Comparison of ENCODE assay signal across 22 cellular contexts in the genomic region with DNA sequence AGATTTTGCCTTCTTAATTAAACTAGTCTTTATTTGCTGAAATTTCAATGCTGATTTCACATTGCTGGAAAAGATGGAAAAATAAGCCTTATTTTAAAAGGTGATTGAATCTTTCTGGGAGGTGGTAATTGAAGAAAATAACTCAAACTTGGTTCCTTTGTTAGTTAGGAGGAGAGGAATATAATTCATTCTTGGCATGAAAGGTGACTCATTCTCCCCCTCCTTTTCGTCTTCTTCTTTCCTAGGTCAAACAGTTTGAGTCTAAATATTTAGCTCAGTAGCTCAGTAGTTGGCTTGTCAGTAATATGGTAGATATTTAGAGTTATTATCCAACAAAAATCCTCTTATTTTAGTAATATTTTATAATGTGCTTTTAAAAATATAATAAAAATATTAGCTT.
"Had no signal": no experiment of that assay in that cellular context is flagged by ENCODE, and none has a peak within 500 bp of the region (broad histone marks: within the 10 kb centered on the region; RNA-seq: fewer than 3 reads in every experiment).

No MANE protein-coding gene starts in this region.

- H3K4me2 ChIP-seq: neural progenitor cell had no signal

- H3K36me3 ChIP-seq: esophagus squamous epithelium, left lung, neural progenitor cell, spleen, vagina had no signal

- H2AFZ ChIP-seq: neural progenitor cell had no signal

- H3K36me3 Mint-ChIP-seq: activated naive CD8-positive, alpha-beta T cell; mesothelial cell of epicardium; naive thymus-derived CD8-positive, alpha-beta T cell; neural progenitor cell had no signal

- H3K4me3 Mint-ChIP-seq: activated naive CD8-positive, alpha-beta T cell; activated T-cell treated with anti-CD3 and anti-CD28 coated beads, Interleukin-2, amount 50 U/mL, for 4 hours; mesothelial cell of epicardium; naive thymus-derived CD8-positive, alpha-beta T cell; neural progenitor cell had no signal

- H3K27me3 ChIP-seq: esophagus squamous epithelium, left lung, neural progenitor cell, spleen, testis, vagina had no signal

- H3K9me3 ChIP-seq: esophagus squamous epithelium, left lung, spleen, testis, vagina had no signal

- ATAC-seq: activated T-cell treated with anti-CD3 and anti-CD28 coated beads, Interleukin-2, amount 50 U/mL, for 4 hours; left lung; naive thymus-derived CD8-positive, alpha-beta T cell had no signal

- H3K4me1 ChIP-seq: esophagus squamous epithelium, left lung, neural progenitor cell, testis, vagina had no signal

- H3K27me3 Mint-ChIP-seq: activated naive CD8-positive, alpha-beta T cell; naive thymus-derived CD8-positive, alpha-beta T cell had no signal

- H3K9me3 Mint-ChIP-seq: activated T-cell treated with anti-CD3 and anti-CD28 coated beads, Interleukin-2, amount 50 U/mL, for 4 hours; activated T-helper 2 cell treated with anti-CD3 and anti-CD28 coated beads, Interferon-gamma antibody, Interleukin-2, Interleukin-4, amounts not matched to agents 10 μg/mL and 5 μg/mL and 100 μg/mL, durations not matched to agents 14 hours and 24 hours and 36 hours; mesothelial cell of epicardium; naive thymus-derived CD8-positive, alpha-beta T cell; neural progenitor cell had no signal

- H3K27ac Mint-ChIP-seq: activated naive CD8-positive, alpha-beta T cell; activated T-helper 2 cell treated with anti-CD3 and anti-CD28 coated beads, Interferon-gamma antibody, Interleukin-2, Interleukin-4, amounts not matched to agents 10 μg/mL and 5 μg/mL and 100 μg/mL, durations not matched to agents 14 hours and 24 hours and 36 hours; mesothelial cell of epicardium; naive thymus-derived CD8-positive, alpha-beta T cell; neural progenitor cell had no signal

- H3K4me3 ChIP-seq: coronary artery, esophagus squamous epithelium, left lung, neural progenitor cell, spleen, testis, vagina had no signal

- DNase-seq: activated CD4-positive, alpha-beta T cell treated with anti-CD3 and anti-CD28 coated beads, Interleukin-2, amount 50 U/mL, for 4 hours; activated CD8-positive, alpha-beta memory T cell treated with anti-CD3 and anti-CD28 coated beads, Interleukin-2, amount 50 U/mL, for 48 hours; activated naive CD4-positive, alpha-beta T cell; activated T-cell treated with anti-CD3 and anti-CD28 coated beads, Interleukin-2, amount 50 U/mL, for 4 hours; cerebellar nuclear complex; esophagus squamous epithelium; left lung; naive thymus-derived CD8-positive, alpha-beta T cell; posterior cingulate gyrus; spleen; stimulated activated CD4-positive, alpha-beta T cell treated with anti-CD3 and anti-CD28 coated beads, Interleukin-4, amount 100 ng/mL, for 1 hour; stimulated activated naive CD4-positive, alpha-beta T cell; T-helper 9 cell; testis; trophoblast cell had no signal

- H3K27ac ChIP-seq: coronary artery, esophagus squamous epithelium, left lung, neural progenitor cell, spleen, testis, vagina had no signal

- H3K9ac ChIP-seq: neural progenitor cell had no signal

- H3K4me1 Mint-ChIP-seq: naive thymus-derived CD8-positive, alpha-beta T cell had no signal

- FAIRE-seq: keratinocyte had no signal
